32 cellular contexts compared by ENCODE assay signal in the genomic region with DNA sequence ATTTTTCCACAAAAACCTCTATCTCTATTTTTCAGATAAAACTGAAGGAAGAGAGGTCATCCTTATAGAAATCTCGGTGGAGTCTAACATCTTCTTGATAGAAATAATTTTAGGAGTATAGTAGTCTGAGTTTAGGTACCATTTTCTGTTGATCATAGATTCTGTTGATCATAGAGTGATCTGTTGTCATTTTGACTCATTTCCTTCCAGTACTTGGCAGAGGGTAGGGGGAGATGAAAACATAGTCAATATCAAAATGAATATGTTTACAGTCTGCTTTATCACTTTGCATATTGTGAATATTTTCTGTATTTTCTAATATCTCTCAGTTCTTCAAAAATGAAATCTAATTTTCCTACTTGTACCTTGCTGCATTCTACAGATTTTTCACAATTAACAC.
"Had no signal": no experiment of that assay in that cellular context is flagged by ENCODE, and none has a peak within 500 bp of the region (broad histone marks: within the 10 kb centered on the region; RNA-seq: fewer than 3 reads in every experiment).

No MANE protein-coding gene starts in this region.

- ATAC-seq: naive thymus-derived CD4-positive, alpha-beta T cell; right cardiac atrium; right lobe of liver; stimulated activated memory B cell treated with anti-CD40 and anti-IgM and Interleukin-4, amounts not matched to agents 10 μg/mL and 1 μg/mL and 100 μg/mL, for 72 hours; stimulated activated naive CD8-positive, alpha-beta T cell treated with anti-CD3 and anti-CD28 coated beads, Interleukin-15, amount 100 ng/mL, for 72 hours; stimulated activated naive CD8-positive, alpha-beta T cell treated with anti-CD3 and anti-CD28 coated beads, Interleukin-15, Interleukin-2, amounts not matched to agents 100 U/mL and 50 U/mL, for 24 hours had no signal

- H3K27ac Mint-ChIP-seq: naive thymus-derived CD4-positive, alpha-beta T cell; natural killer cell; nephron; neural progenitor cell; progenitor cell of endocrine pancreas; stimulated activated memory B cell treated with anti-CD40 and anti-IgM and Interleukin-4, amounts not matched to agents 10 μg/mL and 1 μg/mL and 100 μg/mL, for 72 hours; stimulated activated naive CD8-positive, alpha-beta T cell treated with anti-CD3 and anti-CD28 coated beads, Interleukin-15, amount 100 ng/mL, for 72 hours had no signal

- H3K4me3 ChIP-seq: neural progenitor cell, ovary, psoas muscle, right lobe of liver, sigmoid colon, skin epidermis, smooth muscle cell, spleen, suprapubic skin, testis, tibial nerve, upper lobe of left lung, uterus had no signal

- H3K9me3 ChIP-seq: ovary, psoas muscle, right lobe of liver, sigmoid colon, suprapubic skin, testis, tibial nerve, upper lobe of left lung, uterus had no signal

- H3K4me2 ChIP-seq: neural progenitor cell, smooth muscle cell had no signal

- H3K9ac ChIP-seq: neural progenitor cell, parathyroid adenoma had no signal

- H3K27me3 ChIP-seq: neural progenitor cell, ovary, right lobe of liver, sigmoid colon, spleen, suprapubic skin, testis, tibial nerve, upper lobe of left lung, uterus had no signal

- H3K9me3 Mint-ChIP-seq: nephron; neural progenitor cell; stimulated activated naive CD8-positive, alpha-beta T cell treated with anti-CD3 and anti-CD28 coated beads, Interleukin-15, amount 100 ng/mL, for 72 hours had no signal

- H3K36me3 ChIP-seq: neural progenitor cell, ovary, right lobe of liver, sigmoid colon, spleen, suprapubic skin, tibial nerve, uterus had no signal

- H3K4me1 Mint-ChIP-seq: naive thymus-derived CD4-positive, alpha-beta T cell; natural killer cell; neural progenitor cell; stimulated activated memory B cell treated with anti-CD40 and anti-IgM and Interleukin-4, amounts not matched to agents 10 μg/mL and 1 μg/mL and 100 μg/mL, for 72 hours; stimulated activated naive CD8-positive, alpha-beta T cell treated with anti-CD3 and anti-CD28 coated beads, Interleukin-15, amount 100 ng/mL, for 72 hours had no signal

- H3K4me1 ChIP-seq: parathyroid adenoma, psoas muscle, right lobe of liver, sigmoid colon, spleen, suprapubic skin, testis, uterus had no signal

- H2AFZ ChIP-seq: neural progenitor cell, parathyroid adenoma had no signal

- H3K27me3 Mint-ChIP-seq: progenitor cell of endocrine pancreas; stimulated activated memory B cell treated with anti-CD40 and anti-IgM and Interleukin-4, amounts not matched to agents 10 μg/mL and 1 μg/mL and 100 μg/mL, for 72 hours; stimulated activated naive CD8-positive, alpha-beta T cell treated with anti-CD3 and anti-CD28 coated beads, Interleukin-15, amount 100 ng/mL, for 72 hours had no signal

- H3K36me3 Mint-ChIP-seq: naive thymus-derived CD4-positive, alpha-beta T cell; natural killer cell had no signal

- H3K27ac ChIP-seq: neural progenitor cell, ovary, parathyroid adenoma, psoas muscle, right lobe of liver, sigmoid colon, skin epidermis, spleen, suprapubic skin, testis, tibial nerve, upper lobe of left lung, uterus had no signal

- H3K4me3 Mint-ChIP-seq: naive thymus-derived CD4-positive, alpha-beta T cell; natural killer cell; nephron; neural progenitor cell; stimulated activated memory B cell treated with anti-CD40 and anti-IgM and Interleukin-4, amounts not matched to agents 10 μg/mL and 1 μg/mL and 100 μg/mL, for 72 hours; stimulated activated naive CD8-positive, alpha-beta T cell treated with anti-CD3 and anti-CD28 coated beads, Interleukin-15, amount 100 ng/mL, for 72 hours had no signal

- DNase-seq: naive thymus-derived CD4-positive, alpha-beta T cell; natural killer cell; occipital lobe; ovary; posterior cingulate gyrus; psoas muscle; right lobe of liver; sigmoid colon; spleen; stimulated activated CD4-positive, alpha-beta T cell treated with anti-CD3 and anti-CD28 coated beads, Interleukin-12 subunit alpha, Interleukin-12 subunit beta, amount 100 ng/mL, for 4 hours; stimulated activated CD4-positive, alpha-beta T cell treated with anti-CD3 and anti-CD28 coated beads, Interleukin-1b, Interleukin-23, amount 100 ng/mL, for 48 hours; stimulated activated CD4-positive, alpha-beta T cell treated with anti-CD3 and anti-CD28 coated beads, Interleukin-4, amount 100 ng/mL, for 1 hour; stimulated activated CD4-positive, alpha-beta T cell treated with anti-CD3 and anti-CD28 coated beads, Interleukin-4, amount 100 ng/mL, for 4 hours; stimulated activated CD8-positive, alpha-beta memory T cell treated with anti-CD3 and anti-CD28 coated beads, Interleukin-4, amount 100 ng/mL, for 48 hours; stimulated activated naive CD4-positive, alpha-beta T cell; stimulated activated naive CD8-positive, alpha-beta T cell treated with anti-CD3 and anti-CD28 coated beads, Interleukin-15, amount 100 ng/mL, for 72 hours; stimulated activated naive CD8-positive, alpha-beta T cell treated with anti-CD3 and anti-CD28 coated beads, Interleukin-15, Interleukin-2, amounts not matched to agents 100 U/mL and 50 U/mL, for 24 hours; substantia nigra; testis; trophoblast cell; upper lobe of left lung; uterus had no signal
